Comparison of ENCODE assay signal across 1 cellular context in the genomic region with DNA sequence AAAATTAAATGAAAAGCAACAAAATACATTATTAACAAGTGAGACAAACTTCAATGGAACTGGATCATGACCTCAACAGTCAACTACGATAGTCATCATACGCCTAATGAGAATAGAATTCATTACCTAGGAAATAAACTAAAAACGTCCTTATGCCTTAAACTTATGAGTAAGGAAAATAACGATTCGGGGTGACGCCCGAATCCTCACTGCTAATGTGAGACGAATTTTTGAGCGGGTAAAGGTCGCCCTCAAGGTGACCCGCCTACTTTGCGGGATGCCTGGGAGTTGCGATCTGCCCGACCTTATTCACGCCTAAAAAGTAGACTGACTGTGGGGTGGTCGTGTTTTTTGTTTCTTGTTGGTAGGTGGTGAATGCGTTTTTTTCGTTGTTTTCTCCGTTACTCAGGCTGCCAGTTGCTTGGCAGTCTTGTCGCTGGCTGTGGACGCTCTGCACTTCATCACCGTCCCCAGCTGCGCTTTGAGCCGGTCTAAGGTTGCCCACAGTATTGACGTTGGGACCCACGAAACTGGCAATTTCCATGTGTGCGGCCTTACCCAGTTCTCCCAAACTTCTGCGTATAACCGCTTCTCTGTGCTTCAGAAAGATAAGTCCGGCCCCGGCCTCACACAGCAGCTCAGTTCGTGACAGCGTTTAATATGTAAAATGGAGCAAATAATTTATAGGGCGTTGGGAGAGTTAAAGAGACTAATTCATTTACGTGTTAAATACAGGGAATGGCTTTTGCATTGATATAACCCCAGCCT.
TF ChIP-seq lines count a peak whose summit lies in the region.

No MANE protein-coding gene starts in this region.

TF ChIP-seq in K562, 482 proteins besides CTCF, POLR2A, EP300 and RAD21 (continued from another document):
- TF ChIP-seq, protein P1, sequence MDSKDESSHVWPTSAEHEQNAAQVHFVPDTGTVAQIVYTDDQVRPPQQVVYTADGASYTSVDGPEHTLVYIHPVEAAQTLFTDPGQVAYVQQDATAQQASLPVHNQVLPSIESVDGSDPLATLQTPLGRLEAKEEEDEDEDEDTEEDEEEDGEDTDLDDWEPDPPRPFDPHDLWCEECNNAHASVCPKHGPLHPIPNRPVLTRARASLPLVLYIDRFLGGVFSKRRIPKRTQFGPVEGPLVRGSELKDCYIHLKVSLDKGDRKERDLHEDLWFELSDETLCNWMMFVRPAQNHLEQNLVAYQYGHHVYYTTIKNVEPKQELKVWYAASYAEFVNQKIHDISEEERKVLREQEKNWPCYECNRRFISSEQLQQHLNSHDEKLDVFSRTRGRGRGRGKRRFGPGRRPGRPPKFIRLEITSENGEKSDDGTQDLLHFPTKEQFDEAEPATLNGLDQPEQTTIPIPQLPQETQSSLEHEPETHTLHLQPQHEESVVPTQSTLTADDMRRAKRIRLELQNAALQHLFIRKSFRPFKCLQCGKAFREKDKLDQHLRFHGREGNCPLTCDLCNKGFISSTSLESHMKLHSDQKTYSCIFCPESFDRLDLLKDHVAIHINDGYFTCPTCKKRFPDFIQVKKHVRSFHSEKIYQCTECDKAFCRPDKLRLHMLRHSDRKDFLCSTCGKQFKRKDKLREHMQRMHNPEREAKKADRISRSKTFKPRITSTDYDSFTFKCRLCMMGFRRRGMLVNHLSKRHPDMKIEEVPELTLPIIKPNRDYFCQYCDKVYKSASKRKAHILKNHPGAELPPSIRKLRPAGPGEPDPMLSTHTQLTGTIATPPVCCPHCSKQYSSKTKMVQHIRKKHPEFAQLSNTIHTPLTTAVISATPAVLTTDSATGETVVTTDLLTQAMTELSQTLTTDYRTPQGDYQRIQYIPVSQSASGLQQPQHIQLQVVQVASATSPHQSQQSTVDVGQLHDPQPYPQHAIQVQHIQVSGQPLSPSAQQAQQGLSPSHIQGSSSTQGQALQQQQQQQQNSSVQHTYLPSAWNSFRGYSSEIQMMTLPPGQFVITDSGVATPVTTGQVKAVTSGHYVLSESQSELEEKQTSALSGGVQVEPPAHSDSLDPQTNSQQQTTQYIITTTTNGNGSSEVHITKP (IDR thresholded peaks at IDR 0.05; ENCODE audit: partially characterized antibody): peak; percentile 54
- peak; percentile 73 for TF ChIP-seq CHD2 (IDR thresholded peaks at IDR 0.05; ENCODE audit: low read depth, low read length)
- TF ChIP-seq SP1 (CRISPR knock-in tag; IDR thresholded peaks at IDR 0.05): peak; percentile 94
- 0 out of 2 replicates have a peak, but pooled peaks have one; percentile 23 for TF ChIP-seq HSF4 (CRISPR knock-in tag; IDR thresholded peaks at IDR 0.05; ENCODE audit: borderline replicate concordance)
- TF ChIP-seq ZNF253 (CRISPR knock-in tag; conservative IDR thresholded peaks at IDR 0.05): peak; percentile 94
- peak; percentile 72 for TF ChIP-seq ASH1L (IDR thresholded peaks at IDR 0.05; ENCODE audit: borderline replicate concordance, low read depth, partially characterized antibody)
- TF ChIP-seq, protein P2, sequence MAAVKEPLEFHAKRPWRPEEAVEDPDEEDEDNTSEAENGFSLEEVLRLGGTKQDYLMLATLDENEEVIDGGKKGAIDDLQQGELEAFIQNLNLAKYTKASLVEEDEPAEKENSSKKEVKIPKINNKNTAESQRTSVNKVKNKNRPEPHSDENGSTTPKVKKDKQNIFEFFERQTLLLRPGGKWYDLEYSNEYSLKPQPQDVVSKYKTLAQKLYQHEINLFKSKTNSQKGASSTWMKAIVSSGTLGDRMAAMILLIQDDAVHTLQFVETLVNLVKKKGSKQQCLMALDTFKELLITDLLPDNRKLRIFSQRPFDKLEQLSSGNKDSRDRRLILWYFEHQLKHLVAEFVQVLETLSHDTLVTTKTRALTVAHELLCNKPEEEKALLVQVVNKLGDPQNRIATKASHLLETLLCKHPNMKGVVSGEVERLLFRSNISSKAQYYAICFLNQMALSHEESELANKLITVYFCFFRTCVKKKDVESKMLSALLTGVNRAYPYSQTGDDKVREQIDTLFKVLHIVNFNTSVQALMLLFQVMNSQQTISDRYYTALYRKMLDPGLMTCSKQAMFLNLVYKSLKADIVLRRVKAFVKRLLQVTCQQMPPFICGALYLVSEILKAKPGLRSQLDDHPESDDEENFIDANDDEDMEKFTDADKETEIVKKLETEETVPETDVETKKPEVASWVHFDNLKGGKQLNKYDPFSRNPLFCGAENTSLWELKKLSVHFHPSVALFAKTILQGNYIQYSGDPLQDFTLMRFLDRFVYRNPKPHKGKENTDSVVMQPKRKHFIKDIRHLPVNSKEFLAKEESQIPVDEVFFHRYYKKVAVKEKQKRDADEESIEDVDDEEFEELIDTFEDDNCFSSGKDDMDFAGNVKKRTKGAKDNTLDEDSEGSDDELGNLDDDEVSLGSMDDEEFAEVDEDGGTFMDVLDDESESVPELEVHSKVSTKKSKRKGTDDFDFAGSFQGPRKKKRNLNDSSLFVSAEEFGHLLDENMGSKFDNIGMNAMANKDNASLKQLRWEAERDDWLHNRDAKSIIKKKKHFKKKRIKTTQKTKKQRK (IDR thresholded peaks at IDR 0.05; ENCODE audit: borderline replicate concordance, low read depth, low read length): peak; percentile 49; the same call in 1 of the 2 replicates
- peak; percentile 24; the same call in 1 of the 2 replicates for TF ChIP-seq ZNF589 (CRISPR knock-in tag; IDR thresholded peaks at IDR 0.05; ENCODE audit: low read depth)
- peak; percentile 78; the same call in 1 of the 2 replicates for TF ChIP-seq ZNF143 (CRISPR knock-in tag; IDR thresholded peaks at IDR 0.05)
- no peak for TF ChIP-seq TBP (optimal IDR thresholded peaks at IDR 0.05; ENCODE audit: low read depth, low read length)
- TF ChIP-seq, protein P3, sequence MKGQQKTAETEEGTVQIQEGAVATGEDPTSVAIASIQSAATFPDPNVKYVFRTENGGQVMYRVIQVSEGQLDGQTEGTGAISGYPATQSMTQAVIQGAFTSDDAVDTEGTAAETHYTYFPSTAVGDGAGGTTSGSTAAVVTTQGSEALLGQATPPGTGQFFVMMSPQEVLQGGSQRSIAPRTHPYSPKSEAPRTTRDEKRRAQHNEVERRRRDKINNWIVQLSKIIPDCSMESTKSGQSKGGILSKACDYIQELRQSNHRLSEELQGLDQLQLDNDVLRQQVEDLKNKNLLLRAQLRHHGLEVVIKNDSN (CRISPR knock-in tag; IDR thresholded peaks at IDR 0.05): no peak
- TF ChIP-seq, protein P4, sequence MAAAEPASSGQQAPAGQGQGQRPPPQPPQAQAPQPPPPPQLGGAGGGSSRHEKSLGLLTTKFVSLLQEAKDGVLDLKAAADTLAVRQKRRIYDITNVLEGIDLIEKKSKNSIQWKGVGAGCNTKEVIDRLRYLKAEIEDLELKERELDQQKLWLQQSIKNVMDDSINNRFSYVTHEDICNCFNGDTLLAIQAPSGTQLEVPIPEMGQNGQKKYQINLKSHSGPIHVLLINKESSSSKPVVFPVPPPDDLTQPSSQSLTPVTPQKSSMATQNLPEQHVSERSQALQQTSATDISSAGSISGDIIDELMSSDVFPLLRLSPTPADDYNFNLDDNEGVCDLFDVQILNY (CRISPR knock-in tag; IDR thresholded peaks at IDR 0.05): peak; percentile 98
- peak; percentile 53 for TF ChIP-seq CBFA2T3 (IDR thresholded peaks at IDR 0.05)
- TF ChIP-seq, protein P5, sequence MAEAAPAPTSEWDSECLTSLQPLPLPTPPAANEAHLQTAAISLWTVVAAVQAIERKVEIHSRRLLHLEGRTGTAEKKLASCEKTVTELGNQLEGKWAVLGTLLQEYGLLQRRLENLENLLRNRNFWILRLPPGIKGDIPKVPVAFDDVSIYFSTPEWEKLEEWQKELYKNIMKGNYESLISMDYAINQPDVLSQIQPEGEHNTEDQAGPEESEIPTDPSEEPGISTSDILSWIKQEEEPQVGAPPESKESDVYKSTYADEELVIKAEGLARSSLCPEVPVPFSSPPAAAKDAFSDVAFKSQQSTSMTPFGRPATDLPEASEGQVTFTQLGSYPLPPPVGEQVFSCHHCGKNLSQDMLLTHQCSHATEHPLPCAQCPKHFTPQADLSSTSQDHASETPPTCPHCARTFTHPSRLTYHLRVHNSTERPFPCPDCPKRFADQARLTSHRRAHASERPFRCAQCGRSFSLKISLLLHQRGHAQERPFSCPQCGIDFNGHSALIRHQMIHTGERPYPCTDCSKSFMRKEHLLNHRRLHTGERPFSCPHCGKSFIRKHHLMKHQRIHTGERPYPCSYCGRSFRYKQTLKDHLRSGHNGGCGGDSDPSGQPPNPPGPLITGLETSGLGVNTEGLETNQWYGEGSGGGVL (CRISPR knock-in tag; IDR thresholded peaks at IDR 0.05): no peak
- no peak for TF ChIP-seq ZNF699 (CRISPR knock-in tag; IDR thresholded peaks at IDR 0.05; ENCODE audit: insufficient replicate concordance)
- peak; percentile 78 for TF ChIP-seq ZNF444 (CRISPR knock-in tag; IDR thresholded peaks at IDR 0.05)
- TF ChIP-seq HNRNPK (IDR thresholded peaks at IDR 0.05; ENCODE audit: low read depth, low read length, poor library complexity, severe bottlenecking): no peak
- TF ChIP-seq ZNF316 (IDR thresholded peaks at IDR 0.05): peak; percentile 99
- TF ChIP-seq HDAC2 (IDR thresholded peaks at IDR 0.05): 0 out of 2 replicates have a peak, but pooled peaks have one; percentile 21
- no peak; the same call in 1 of the 2 replicates for TF ChIP-seq NFATC3 (IDR thresholded peaks at IDR 0.05)
